29 cellular contexts compared by ENCODE assay signal in genomic region chr5:96470825-96471224, GRCh38. TPM values are rescaled to one million over a fixed set of nuclear protein-coding genes. Genes with fewer than 3 reads are reported as not detected.
"Had no signal": no experiment of that assay in that cellular context is flagged by ENCODE, and none has a peak within 500 bp of the region (broad histone marks: within the 10 kb centered on the region; RNA-seq: fewer than 3 reads in every experiment).

No MANE protein-coding gene starts in this region.

- DNase-seq: cortex of kidney; dorsolateral prefrontal cortex; effector CD4-positive, alpha-beta T cell; foreskin keratinocyte; heart right ventricle; hippocampal formation; immature natural killer cell; islet precursor cell; left ventricle myocardium superior; lower lobe of right lung; natural killer cell; stimulated activated CD4-positive, alpha-beta T cell treated with anti-CD3 and anti-CD28 coated beads, Interleukin-12 subunit alpha, Interleukin-12 subunit beta, amount 100 ng/mL, for 4 hours; stimulated activated CD4-positive, alpha-beta T cell treated with anti-CD3 and anti-CD28 coated beads, Interleukin-1b, Interleukin-23, amount 100 ng/mL, for 48 hours; stimulated activated CD4-positive, alpha-beta T cell treated with anti-CD3 and anti-CD28 coated beads, Interleukin-4, amount 100 ng/mL, for 1 hour; stimulated activated CD8-positive, alpha-beta memory T cell treated with anti-CD3 and anti-CD28 coated beads, Interleukin-4, amount 100 ng/mL, for 48 hours; stimulated activated naive CD4-positive, alpha-beta T cell; stimulated activated naive CD8-positive, alpha-beta T cell treated with anti-CD3 and anti-CD28 coated beads, Interleukin-15, amount 100 ng/mL, for 72 hours; transverse colon; upper lobe of right lung; uterus had no signal

- H3K27me3 ChIP-seq: dorsolateral prefrontal cortex, gastroesophageal sphincter, heart right ventricle, right atrium auricular region, suprapubic skin, transverse colon, upper lobe of right lung, uterus had no signal

- H3K4me1 ChIP-seq: foreskin keratinocyte, gastroesophageal sphincter, heart right ventricle, lower lobe of right lung, parathyroid adenoma, prostate gland, right atrium auricular region, suprapubic skin, transverse colon, upper lobe of right lung, uterus had no signal

- H3K4me2 ChIP-seq: smooth muscle cell had no signal

- H3K9ac ChIP-seq: parathyroid adenoma had no signal

- H2AFZ ChIP-seq: parathyroid adenoma had no signal

- H3K36me3 ChIP-seq: gastroesophageal sphincter, heart right ventricle, lower lobe of right lung, prostate gland, right atrium auricular region, suprapubic skin, transverse colon, upper lobe of right lung, uterus had no signal

- H3K27ac ChIP-seq: dorsolateral prefrontal cortex, epithelial cell of prostate, foreskin keratinocyte, gastroesophageal sphincter, heart right ventricle, lower lobe of right lung, parathyroid adenoma, prostate gland, right atrium auricular region, suprapubic skin, transverse colon, upper lobe of right lung, uterus had no signal

- H3K9me3 ChIP-seq: gastroesophageal sphincter, heart right ventricle, lower lobe of right lung, prostate gland, right atrium auricular region, suprapubic skin, transverse colon, upper lobe of right lung, uterus had no signal

- H3K4me3 ChIP-seq: dorsolateral prefrontal cortex, gastroesophageal sphincter, heart right ventricle, lower lobe of right lung, prostate gland, right atrium auricular region, smooth muscle cell, suprapubic skin, transverse colon, upper lobe of right lung, uterus had no signal

RNA-seq across cellular contexts. Expression of gene PCSK1, which starts 37.8 kb away (rescaled TPM):
- total RNA-seq: fibroblast of lung, foreskin keratinocyte, mononuclear cell, natural killer cell, upper lobe of right lung had no signal
- polyA plus RNA-seq: fibroblast of lung, foreskin keratinocyte, immature natural killer cell had no signal
